ENCODE assay signal across 8 cellular contexts in the genomic region with DNA sequence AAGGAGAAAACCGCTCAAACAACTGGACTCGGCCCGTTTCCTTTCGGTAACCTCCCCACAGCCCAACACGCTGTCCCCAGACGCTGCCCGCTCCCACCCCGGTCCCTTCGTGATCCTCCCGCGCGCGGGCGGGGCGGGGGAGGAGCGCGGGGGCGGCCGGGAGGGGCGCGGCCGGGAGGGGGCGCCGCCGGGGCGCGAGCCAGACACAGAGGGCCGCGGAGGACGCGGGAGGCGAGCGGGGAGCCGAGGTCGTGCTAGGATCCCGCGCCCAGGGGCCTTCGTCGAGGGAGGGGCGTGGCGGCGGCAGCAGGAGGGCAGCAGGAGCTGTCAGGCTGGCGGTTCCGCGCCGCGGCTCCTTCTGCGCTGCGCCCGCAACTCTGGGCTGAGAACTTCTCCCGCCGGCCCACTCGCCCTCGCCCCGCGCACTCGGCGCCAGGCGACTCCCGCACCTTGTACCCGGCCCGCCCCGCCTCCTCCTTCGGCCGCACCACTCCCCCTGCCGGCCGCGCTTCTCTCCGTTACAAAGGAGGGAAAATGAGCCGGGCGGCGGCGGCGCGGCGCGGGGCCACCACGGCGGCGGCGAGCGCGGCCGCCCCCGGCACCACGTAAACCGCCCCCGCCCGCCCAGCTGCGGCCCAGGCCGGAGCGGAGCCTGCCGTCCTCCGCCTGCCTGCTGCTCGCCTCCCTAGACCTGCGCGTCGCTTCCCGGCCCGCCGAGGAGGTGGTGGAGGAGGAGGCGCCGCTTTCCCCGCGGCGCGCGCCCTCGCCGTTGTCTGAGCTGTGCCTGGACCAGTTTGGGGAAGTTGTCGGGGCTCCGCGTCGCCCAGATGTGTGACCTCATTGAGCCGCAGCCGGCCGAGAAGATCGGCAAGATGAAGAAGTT. TPM values are rescaled to one million over a fixed set of nuclear protein-coding genes. Genes with fewer than 3 reads are reported as not detected.
DNase-seq lines count a peak whose midpoint lies in the region; ATAC-seq and TF ChIP-seq lines count a peak whose summit lies in the region.

A gene (plus strand): TSS at position 521 of the 883 bp plus-strand sequence. CDS start 307 bp downstream, at position 828.

- peak; percentile 55 for ATAC-seq in HG02623 (IDR thresholded peaks at IDR 0.05; ENCODE audit: unreplicated experiment)
- ATAC-seq in left lung, result peak; percentile 80

- DNase-seq in ACHN (peak; percentile 73), GM13976 (ENCODE audit: low spot score) (peak; percentile 82), NCI-H1048 (lab: John Stamatoyannopoulos, UW) (peak; percentile 24), dedifferentiated amniotic fluid mesenchymal stem cell (ENCODE audit: extremely low spot score) (peak; percentile 69), left lung (peak; percentile 86 to 97)
- peak; percentile 56 for DNase-seq in T-helper 2 cell treated with Interferon-gamma antibody and Interleukin-4, amounts not matched to agents 5 μg/mL and 100 μg/mL, for 36 hours (ENCODE audit: low spot score)
- DNase-seq in stimulated activated CD4-positive, alpha-beta T cell treated with anti-CD3 and anti-CD28 coated beads, Interleukin-2, amount 100 ng/mL, for 24 hours, result peak; percentile 46 to 68

- no peak within 1 kb of the TSS for H3K27ac Mint-ChIP-seq in T-helper 2 cell treated with Interferon-gamma antibody and Interleukin-4, amounts not matched to agents 5 μg/mL and 100 μg/mL, for 36 hours

- intact Hi-C loops in left lung (cut with DNase I), result no loop called here

- peaks cover 11% of the 10 kb centered on the region for H3K4me1 Mint-ChIP-seq in T-helper 2 cell treated with Interferon-gamma antibody and Interleukin-4, amounts not matched to agents 5 μg/mL and 100 μg/mL, for 36 hours (ENCODE audit: low read depth)

- H3K36me3 Mint-ChIP-seq in T-helper 2 cell treated with Interferon-gamma antibody and Interleukin-4, amounts not matched to agents 5 μg/mL and 100 μg/mL, for 36 hours (ENCODE audit: low read depth), result no peaks in the 10 kb centered on the region

- no peaks in the 10 kb centered on the region for H3K9me3 Mint-ChIP-seq in T-helper 2 cell treated with Interferon-gamma antibody and Interleukin-4, amounts not matched to agents 5 μg/mL and 100 μg/mL, for 36 hours

- peak within 1 kb of the TSS; percentile 49 to 80 for H3K4me3 ChIP-seq in left lung

- no peaks in the 10 kb centered on the region for H3K9me3 ChIP-seq in left lung

- H3K4me3 Mint-ChIP-seq in T-helper 2 cell treated with Interferon-gamma antibody and Interleukin-4, amounts not matched to agents 5 μg/mL and 100 μg/mL, for 36 hours, result peak within 1 kb of the TSS; percentile 79

- in situ Hi-C loops in ACHN (cut with HindIII; ENCODE audit: low pct_ligation_motif_present, low pct_unique_long_range_greater_than_20kb, low sequenced_read_pairs), result loop anchor here (25.0 kb wide), 1 partner anchor 441 kb away; no protein-coding TSS in a partner anchor
- in situ Hi-C loops in GM13976 (cut with MboI; ENCODE audit: low sequenced_read_pairs, unreplicated experiment), result no loop called here

- no peaks in the 10 kb centered on the region for H3K27me3 ChIP-seq in left lung

- peaks cover 4 to 63% of the 10 kb centered on the region in 2 donors for H3K4me1 ChIP-seq in left lung

- H3K27me3 Mint-ChIP-seq in T-helper 2 cell treated with Interferon-gamma antibody and Interleukin-4, amounts not matched to agents 5 μg/mL and 100 μg/mL, for 36 hours (ENCODE audit: low read depth), result peaks cover 56% of the 10 kb centered on the region

- no peaks in the 10 kb centered on the region for H3K36me3 ChIP-seq in left lung

- peak; percentile 40 for TF ChIP-seq CTCF in GM13976 (IDR thresholded peaks at IDR 0.05; ENCODE audit: borderline replicate concordance, control extremely low read depth, extremely low read depth, insufficient read depth, missing control alignments)
- TF ChIP-seq CTCF in left lung (IDR thresholded peaks at IDR 0.05), result peak in 1 of 2 donors; percentile 27

- peak within 1 kb of the TSS; percentile 89 to 93 for H3K27ac ChIP-seq in left lung

RNA-seq across cellular contexts. Expression of the gene that starts here (rescaled TPM):
- 10 to 100 TPM; 37.5 to 45.1 TPM for total RNA-seq in left lung

Comparison
In these comparisons a context has a peak if more than half of its experiments do, and no peak if none do; other contexts are left out.
1. Peak in every context shown above with its lines: DNase-seq, ATAC-seq, H3K4me3 ChIP-seq and H3K27ac ChIP-seq.
2. DNase-seq: peak in every context shown above with its lines; median percentile 92 in left lung; 82 in GM13976; 73 in ACHN; 69 in dedifferentiated amniotic fluid mesenchymal stem cell; 57 in stimulated activated CD4-positive, alpha-beta T cell treated with anti-CD3 and anti-CD28 coated beads, Interleukin-2, amount 100 ng/mL, for 24 hours; 56 in T-helper 2 cell treated with Interferon-gamma antibody and Interleukin-4, amounts not matched to agents 5 μg/mL and 100 μg/mL, for 36 hours; 24 in NCI-H1048.